8 cellular contexts compared by ENCODE assay signal in the genomic region with DNA sequence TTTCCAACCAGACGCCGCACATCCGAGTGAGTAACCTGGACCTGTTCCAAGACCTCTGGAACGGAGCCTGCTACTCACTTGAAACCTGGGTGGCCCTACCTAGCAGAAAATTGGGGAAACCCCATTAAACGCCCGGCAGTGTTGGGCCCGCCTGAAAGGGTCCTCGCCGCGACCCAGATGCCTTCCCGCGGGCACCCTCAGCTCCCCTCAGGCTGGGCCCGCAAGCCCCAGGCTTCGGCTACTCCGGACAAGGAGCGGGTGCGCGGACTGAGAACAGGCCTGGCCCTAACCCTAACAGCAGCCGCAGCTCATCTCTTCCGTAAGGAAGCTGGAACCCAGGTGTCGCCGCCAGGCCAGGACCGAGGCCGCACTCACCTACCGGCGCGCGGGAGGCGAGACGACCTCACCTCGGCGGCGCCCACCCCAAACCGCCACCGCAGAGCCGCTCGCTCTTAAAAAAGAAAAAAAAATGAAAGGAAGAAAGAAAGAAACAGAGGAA. TPM values are rescaled to one million over a fixed set of nuclear protein-coding genes. Genes with fewer than 3 reads are reported as not detected.
DNase-seq lines count a peak whose midpoint lies in the region; ATAC-seq, FAIRE-seq and TF ChIP-seq lines count a peak whose summit lies in the region.

No MANE protein-coding gene starts in this region.

- H3K4me3 ChIP-seq in AG10803 (ENCODE audit: low read length) (peak overlapping the region; percentile 92), OCI-LY7 (ENCODE audit: low read depth, low read length, poor library complexity, severe bottlenecking) (peak overlapping the region; percentile 87), kidney epithelial cell (ENCODE audit: low read depth, low read length) (peak overlapping the region; percentile 73)

- TF ChIP-seq POLR2A in GM12891 (IDR thresholded peaks at IDR 0.05; ENCODE audit: low read depth, low read length) = no peak; the same call in 1 of the 2 replicates

- peak overlapping the region; percentile 60 for H3K27ac ChIP-seq in OCI-LY7 (ENCODE audit: low read depth, low read length, poor library complexity, severe bottlenecking)

- DNase-seq in AG10803 (ENCODE audit: low read depth) (peak; percentile 61), GM12891 (ENCODE audit: insufficient read length, low spot score) (no peak), OCI-LY7 (ENCODE audit: low spot score) (no peak), cerebellar cortex (ENCODE audit: low spot score) (peak; percentile 48), kidney epithelial cell (ENCODE audit: low read depth) (no peak), amniotic stem cell (lab: John Stamatoyannopoulos, UW) (no peak)
- DNase-seq in stimulated activated CD8-positive, alpha-beta memory T cell treated with anti-CD3 and anti-CD28 coated beads, Interleukin-7, amount 100 ng/mL, for 24 hours (ENCODE audit: low read depth) = peak; percentile 13

- intact Hi-C loops in OCI-LY7 (cut with micrococcal nuclease; ENCODE audit: unreplicated experiment) = loop anchor here (5.0 to 10.0 kb wide), 3 partner anchors 62 to 229 kb away; a partner anchor contains a TSS

- peak overlapping the region; percentile 55; the same call in 1 of the 2 replicates for H2AFZ ChIP-seq in OCI-LY7 (ENCODE audit: low read length)

- no peaks in the 10 kb centered on the region for H3K9me3 ChIP-seq in OCI-LY7 (ENCODE audit: low read length)

- POLR2A ChIA-PET in OCI-LY7 (lab: Charles Lee) = interaction anchor here (0.6 to 1.3 kb wide), 10 partner anchors 9 to 213 kb away, joined by 3 to 7 read pairs (median 3); no protein-coding TSS in a partner anchor

- peak; percentile 31 for ATAC-seq in HG02763 (IDR thresholded peaks at IDR 0.05; ENCODE audit: unreplicated experiment)

- peaks cover 10% of the 10 kb centered on the region for H3K36me3 ChIP-seq in OCI-LY7 (ENCODE audit: insufficient read depth, low read length)
- no peaks in the 10 kb centered on the region for H3K36me3 ChIP-seq in kidney epithelial cell (ENCODE audit: control insufficient read depth, insufficient read depth, low read length)

- peak overlapping the region; percentile 83 for H3K4me2 ChIP-seq in OCI-LY7 (ENCODE audit: low read length)

- H4K20me1 ChIP-seq in OCI-LY7 (ENCODE audit: insufficient read depth, low read length) = no peaks in the 10 kb centered on the region; the same call in 1 of the 2 replicates

- H3K4me1 ChIP-seq in OCI-LY7 (ENCODE audit: insufficient read depth, low read length, poor library complexity, severe bottlenecking) = peaks cover 30% of the 10 kb centered on the region

- BruUV-seq in OCI-LY7 (replicated peaks; lab: Mats Ljungman, UMichigan) = TSS peak; percentile 85

- TF ChIP-seq CTCF in AG10803 (conservative IDR thresholded peaks at IDR 0.05; ENCODE audit: low read length) = no peak
- no peak for TF ChIP-seq CTCF in OCI-LY7 (conservative IDR thresholded peaks at IDR 0.05; ENCODE audit: low read length)
- no peak for TF ChIP-seq CTCF in kidney epithelial cell (IDR thresholded peaks at IDR 0.05; ENCODE audit: insufficient read depth, low read length, poor library complexity, severe bottlenecking)

- no peaks in the 10 kb centered on the region for H3K9me2 ChIP-seq in OCI-LY7 (ENCODE audit: insufficient read depth, low read length)

- CTCF ChIA-PET in OCI-LY7 (lab: Charles Lee; ENCODE audit: unreplicated experiment) = interaction anchor here (0.7 kb wide), 1 partner anchor 78 kb away, joined by 3 read pairs; no protein-coding TSS in a partner anchor

- H3K27me3 ChIP-seq in kidney epithelial cell (ENCODE audit: control insufficient read depth, insufficient read depth, low read length) = no peaks in the 10 kb centered on the region

- no peak for FAIRE-seq in GM12891 (lab: Jason Lieb, UNC)

- H3K79me2 ChIP-seq in OCI-LY7 (ENCODE audit: insufficient read depth, low read depth, low read length) = peaks cover 92% of the 10 kb centered on the region

TF ChIP-seq in GM12891, 5 proteins besides CTCF, POLR2A, EP300 and RAD21:
- TF ChIP-seq TAF1 (IDR thresholded peaks at IDR 0.05; ENCODE audit: low read depth, low read length) (0 out of 2 replicates have a peak, but pooled peaks have one; percentile 15), POLR2AphosphoS5 (IDR thresholded peaks at IDR 0.05; ENCODE audit: low read depth, low read length) (no peak)

RNA-seq across cellular contexts. Expression of a gene that starts 0.3 kb away (rescaled TPM):
- polyA plus RNA-seq in GM12891 (2012; ENCODE audit: low read depth, missing spikeins) = 82.5 TPM
- 89.5 and 111 TPM in 2 replicates for total RNA-seq in OCI-LY7 (2014; rRNA removed; shearing (Covaris generic))
- 152 and 157 TPM in 2 replicates for total RNA-seq in OCI-LY7 (2022)
- 93.4 and 94.5 TPM in 2 replicates for total RNA-seq in kidney epithelial cell

RNA-seq across cellular contexts. Expression of a gene that starts 0.6 kb away (rescaled TPM):
- polyA plus RNA-seq in GM12891 (2012; ENCODE audit: low read depth, missing spikeins) = 16.3 TPM
- total RNA-seq in OCI-LY7 (2014; rRNA removed; shearing (Covaris generic)) = 17.1 and 25.6 TPM in 2 replicates
- total RNA-seq in OCI-LY7 (2022) (25.2 and 29.7 TPM in 2 replicates), kidney epithelial cell (42.7 and 59.1 TPM in 2 replicates)

RNA-seq across cellular contexts. Expression of a gene that starts 59.6 kb away (rescaled TPM):
- 19.1 TPM for polyA plus RNA-seq in GM12891 (2012; ENCODE audit: low read depth, missing spikeins)
- 25.4 and 26.6 TPM in 2 replicates for total RNA-seq in OCI-LY7 (2014; rRNA removed; shearing (Covaris generic))
- total RNA-seq in OCI-LY7 (2022) = 31.2 and 35.7 TPM in 2 replicates
- total RNA-seq in kidney epithelial cell = 70.4 and 78.3 TPM in 2 replicates

Comparison
In these comparisons a context has a peak if more than half of its experiments do, and no peak if none do; other contexts are left out.
1. DNase-seq: peak in AG10803 (single experiment), cerebellar cortex (single experiment) and stimulated activated CD8-positive, alpha-beta memory T cell treated with anti-CD3 and anti-CD28 coated beads, Interleukin-7, amount 100 ng/mL, for 24 hours (single experiment); none in GM12891 (single experiment), OCI-LY7 (single experiment), kidney epithelial cell (single experiment) and amniotic stem cell (single experiment).
2. Peak in every context shown above with its lines, with median percentiles within 50 percentile points of each other: H3K4me3 ChIP-seq.